8 cellular contexts compared by ENCODE assay signal in the genomic region with DNA sequence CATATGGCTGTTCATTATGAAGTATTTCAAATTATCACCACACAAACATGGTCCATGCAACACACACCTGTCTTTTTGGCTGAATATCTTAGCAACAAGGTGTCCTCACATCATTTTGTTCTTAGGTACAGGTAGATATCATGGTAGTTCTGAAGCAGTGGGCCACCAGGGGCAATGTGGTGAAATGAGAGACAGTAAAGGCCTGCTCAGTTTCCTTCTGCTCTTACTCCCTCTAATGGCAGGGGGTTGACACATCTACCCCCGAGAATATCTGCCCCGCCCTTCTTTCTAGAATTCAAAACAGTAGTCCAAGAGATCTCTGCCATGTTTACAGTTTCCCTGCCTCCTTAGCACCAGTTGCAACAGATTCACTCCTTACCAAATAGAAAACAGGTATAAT.
A peak's percentile ranks its signal among the peaks of the same experiment; 100 is the strongest.
DNase-seq lines count a peak whose midpoint lies in the region; ATAC-seq and TF ChIP-seq lines count a peak whose summit lies in the region.

No MANE protein-coding gene starts in this region.

- H3K4me3 ChIP-seq in choroid plexus epithelial cell (ENCODE audit: low read depth, low read length) (no peak overlapping the region), smooth muscle cell (no peak overlapping the region)

- no peak overlapping the region for H3K9ac ChIP-seq in smooth muscle cell (ENCODE audit: low read depth)

- TF ChIP-seq CTCF in choroid plexus epithelial cell (conservative IDR thresholded peaks at IDR 0.05; ENCODE audit: low read depth, low read length) (peak; percentile 63), smooth muscle cell (IDR thresholded peaks at IDR 0.05; ENCODE audit: borderline replicate concordance, insufficient read depth, poor library complexity, severe bottlenecking) (peak; percentile 10)

- no peak overlapping the region for H3K27ac ChIP-seq in smooth muscle cell (ENCODE audit: low read depth)

- no peaks in the 10 kb centered on the region for H3K79me2 ChIP-seq in smooth muscle cell (ENCODE audit: low read depth)

- no peaks in the 10 kb centered on the region for H3K36me3 ChIP-seq in smooth muscle cell (ENCODE audit: low read depth)

- no peaks in the 10 kb centered on the region for H4K20me1 ChIP-seq in smooth muscle cell (ENCODE audit: low read depth)

- ATAC-seq in GM21367 (IDR thresholded peaks at IDR 0.05; ENCODE audit: unreplicated experiment) = peak; percentile 96
- ATAC-seq in HG03457 (IDR thresholded peaks at IDR 0.05; ENCODE audit: unreplicated experiment) = peak; percentile 87

- H3K4me2 ChIP-seq in smooth muscle cell = no peak overlapping the region

- DNase-seq in ELR (ENCODE audit: low read depth) (peak; percentile 5), NCI-H748 (lab: John Stamatoyannopoulos, UW; ENCODE audit: unreplicated experiment) (peak; percentile 89), choroid plexus epithelial cell (ENCODE audit: low read depth) (peak; percentile 51), smooth muscle cell (lab: John Stamatoyannopoulos, UW; ENCODE audit: unreplicated experiment) (no peak), NCI-H187 treated with DMSO at 0.1 percent for 48 hours (lab: John Stamatoyannopoulos, UW) (no peak), NCI-H226 (no peak)

- no peaks in the 10 kb centered on the region for H3K4me1 ChIP-seq in smooth muscle cell (ENCODE audit: low read depth)

- H3F3A ChIP-seq in smooth muscle cell (ENCODE audit: low read depth) = peaks cover 7% of the 10 kb centered on the region

- no peaks in the 10 kb centered on the region for H3K9me3 ChIP-seq in smooth muscle cell (replicated peaks; ENCODE audit: low read depth)

- no peak overlapping the region for H2AFZ ChIP-seq in smooth muscle cell (ENCODE audit: low read depth)

- peaks cover 10% of the 10 kb centered on the region for H3K27me3 ChIP-seq in smooth muscle cell (ENCODE audit: low read depth)

- 29% methylated on average over 2 of the region's 2 CpGs for WGBS in smooth muscle cell (ENCODE audit: low lambda C conversion rate)

Comparison
In these comparisons a context has a peak if more than half of its experiments do, and no peak if none do; other contexts are left out.
1. DNase-seq: peak in ELR (single experiment), NCI-H748 (single experiment) and choroid plexus epithelial cell (single experiment); none in smooth muscle cell (single experiment), NCI-H187 treated with DMSO at 0.1 percent for 48 hours (single experiment) and NCI-H226 (single experiment).